ENCODE assay signal across 1 cellular context in the genomic region with DNA sequence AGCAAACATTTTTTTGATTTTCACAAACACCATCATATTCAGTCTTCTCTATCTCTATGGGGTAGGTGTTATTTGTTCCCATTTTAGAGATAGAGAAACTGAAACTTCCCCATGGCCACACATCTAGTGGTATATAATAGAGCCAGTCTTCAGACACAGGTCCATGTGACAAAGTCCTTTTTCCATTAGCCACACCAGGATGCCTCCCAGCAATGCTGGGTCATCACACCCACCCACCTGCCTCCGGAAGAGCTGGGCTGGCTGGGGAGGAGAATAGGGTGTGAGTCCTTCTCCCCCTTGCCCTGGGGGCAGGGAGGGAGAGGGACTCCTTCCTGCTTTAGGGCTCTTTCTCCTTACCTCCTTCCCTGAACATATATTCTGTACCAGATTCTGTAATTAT.
TF ChIP-seq lines count a peak whose summit lies in the region.

No MANE protein-coding gene starts in this region.

TF ChIP-seq in HepG2, 621 proteins besides CTCF, POLR2A, EP300 and RAD21 (continued from another document and continues in another):
- TF ChIP-seq, protein P1, sequence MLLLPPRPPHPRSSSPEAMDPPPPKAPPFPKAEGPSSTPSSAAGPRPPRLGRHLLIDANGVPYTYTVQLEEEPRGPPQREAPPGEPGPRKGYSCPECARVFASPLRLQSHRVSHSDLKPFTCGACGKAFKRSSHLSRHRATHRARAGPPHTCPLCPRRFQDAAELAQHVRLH (CRISPR knock-in tag; IDR thresholded peaks at IDR 0.05; ENCODE audit: borderline replicate concordance, low read depth) = no peak
- TF ChIP-seq, protein P2, sequence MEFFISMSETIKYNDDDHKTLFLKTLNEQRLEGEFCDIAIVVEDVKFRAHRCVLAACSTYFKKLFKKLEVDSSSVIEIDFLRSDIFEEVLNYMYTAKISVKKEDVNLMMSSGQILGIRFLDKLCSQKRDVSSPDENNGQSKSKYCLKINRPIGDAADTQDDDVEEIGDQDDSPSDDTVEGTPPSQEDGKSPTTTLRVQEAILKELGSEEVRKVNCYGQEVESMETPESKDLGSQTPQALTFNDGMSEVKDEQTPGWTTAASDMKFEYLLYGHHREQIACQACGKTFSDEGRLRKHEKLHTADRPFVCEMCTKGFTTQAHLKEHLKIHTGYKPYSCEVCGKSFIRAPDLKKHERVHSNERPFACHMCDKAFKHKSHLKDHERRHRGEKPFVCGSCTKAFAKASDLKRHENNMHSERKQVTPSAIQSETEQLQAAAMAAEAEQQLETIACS (CRISPR knock-in tag; IDR thresholded peaks at IDR 0.05) = no peak
- TF ChIP-seq NCOR1 (IDR thresholded peaks at IDR 0.05; ENCODE audit: borderline replicate concordance, low read length) (no peak), PCBP2 (optimal IDR thresholded peaks at IDR 0.05; ENCODE audit: low read depth, low read length, poor library complexity, severe bottlenecking) (no peak), ZNF552 (CRISPR knock-in tag; IDR thresholded peaks at IDR 0.05; ENCODE audit: borderline replicate concordance) (no peak), NR3C1 (CRISPR knock-in tag; IDR thresholded peaks at IDR 0.05) (no peak), ZNF674 (CRISPR knock-in tag; IDR thresholded peaks at IDR 0.05; ENCODE audit: low read depth) (no peak), ETV5 (CRISPR knock-in tag; IDR thresholded peaks at IDR 0.05; ENCODE audit: borderline replicate concordance) (peak; percentile 72; the same call in 1 of the 2 replicates), JARID2 (CRISPR knock-in tag; IDR thresholded peaks at IDR 0.05; ENCODE audit: insufficient replicate concordance) (no peak), SRY (CRISPR knock-in tag; IDR thresholded peaks at IDR 0.05) (no peak), NFE2 (CRISPR knock-in tag; IDR thresholded peaks at IDR 0.05) (no peak), ZFP1 (CRISPR knock-in tag; IDR thresholded peaks at IDR 0.05) (no peak), ZIK1 (CRISPR knock-in tag; IDR thresholded peaks at IDR 0.05; ENCODE audit: borderline replicate concordance, low read depth) (no peak), XRCC5 (optimal IDR thresholded peaks at IDR 0.05; ENCODE audit: low read length) (no peak), ZNF703 (CRISPR knock-in tag; IDR thresholded peaks at IDR 0.05; ENCODE audit: borderline replicate concordance) (no peak), HES4 (CRISPR knock-in tag; IDR thresholded peaks at IDR 0.05; ENCODE audit: borderline replicate concordance) (no peak), ZKSCAN8 (CRISPR knock-in tag; IDR thresholded peaks at IDR 0.05; ENCODE audit: borderline replicate concordance) (no peak), KDM1A (CRISPR knock-in tag; IDR thresholded peaks at IDR 0.05) (0 out of 2 replicates have a peak, but pooled peaks have one; percentile 53), KLF12 (CRISPR knock-in tag; IDR thresholded peaks at IDR 0.05; ENCODE audit: borderline replicate concordance) (no peak), GATA4 (IDR thresholded peaks at IDR 0.05; ENCODE audit: borderline replicate concordance, low read depth) (no peak), NFKBIZ (CRISPR knock-in tag; IDR thresholded peaks at IDR 0.05) (no peak; the same call in 1 of the 2 replicates), ISX (CRISPR knock-in tag; conservative IDR thresholded peaks at IDR 0.05) (no peak), TBP (CRISPR knock-in tag; IDR thresholded peaks at IDR 0.05) (no peak), NR1H2 (CRISPR knock-in tag; IDR thresholded peaks at IDR 0.05; ENCODE audit: borderline replicate concordance, low read depth) (no peak), ZNF343 (CRISPR knock-in tag; IDR thresholded peaks at IDR 0.05) (0 out of 2 replicates have a peak, but pooled peaks have one; percentile 31), ZNF337 (CRISPR knock-in tag; IDR thresholded peaks at IDR 0.05; ENCODE audit: borderline replicate concordance, low read depth) (no peak), TOPORS (CRISPR knock-in tag; IDR thresholded peaks at IDR 0.05) (0 out of 2 replicates have a peak, but pooled peaks have one; percentile 5), REL (CRISPR knock-in tag; conservative IDR thresholded peaks at IDR 0.05) (no peak), ZFP62 (CRISPR knock-in tag; IDR thresholded peaks at IDR 0.05) (no peak), FOSL2 (CRISPR knock-in tag; IDR thresholded peaks at IDR 0.05) (peak; percentile 24; the same call in 1 of the 2 replicates), ZFP36 (IDR thresholded peaks at IDR 0.05; ENCODE audit: borderline replicate concordance, low read depth, low read length, partially characterized antibody) (no peak), STAG1 (CRISPR knock-in tag; IDR thresholded peaks at IDR 0.05) (no peak)
- TF ChIP-seq, protein P3, sequence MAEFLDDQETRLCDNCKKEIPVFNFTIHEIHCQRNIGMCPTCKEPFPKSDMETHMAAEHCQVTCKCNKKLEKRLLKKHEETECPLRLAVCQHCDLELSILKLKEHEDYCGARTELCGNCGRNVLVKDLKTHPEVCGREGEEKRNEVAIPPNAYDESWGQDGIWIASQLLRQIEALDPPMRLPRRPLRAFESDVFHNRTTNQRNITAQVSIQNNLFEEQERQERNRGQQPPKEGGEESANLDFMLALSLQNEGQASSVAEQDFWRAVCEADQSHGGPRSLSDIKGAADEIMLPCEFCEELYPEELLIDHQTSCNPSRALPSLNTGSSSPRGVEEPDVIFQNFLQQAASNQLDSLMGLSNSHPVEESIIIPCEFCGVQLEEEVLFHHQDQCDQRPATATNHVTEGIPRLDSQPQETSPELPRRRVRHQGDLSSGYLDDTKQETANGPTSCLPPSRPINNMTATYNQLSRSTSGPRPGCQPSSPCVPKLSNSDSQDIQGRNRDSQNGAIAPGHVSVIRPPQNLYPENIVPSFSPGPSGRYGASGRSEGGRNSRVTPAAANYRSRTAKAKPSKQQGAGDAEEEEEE (CRISPR knock-in tag; IDR thresholded peaks at IDR 0.05; ENCODE audit: borderline replicate concordance) = no peak
- TF ChIP-seq, protein P4, sequence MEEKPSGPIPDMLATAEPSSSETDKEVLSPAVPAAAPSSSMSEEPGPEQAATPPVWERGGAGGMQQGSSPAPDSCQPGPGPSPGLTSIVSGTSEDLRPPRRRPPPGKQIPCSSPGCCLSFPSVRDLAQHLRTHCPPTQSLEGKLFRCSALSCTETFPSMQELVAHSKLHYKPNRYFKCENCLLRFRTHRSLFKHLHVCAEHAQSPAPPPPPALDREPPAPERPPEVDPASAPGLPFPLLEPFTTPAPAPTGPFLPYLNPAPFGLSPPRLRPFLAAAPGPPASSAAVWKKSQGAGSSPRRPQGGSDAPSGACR (CRISPR knock-in tag; IDR thresholded peaks at IDR 0.05) = no peak
- TF ChIP-seq, protein P5, sequence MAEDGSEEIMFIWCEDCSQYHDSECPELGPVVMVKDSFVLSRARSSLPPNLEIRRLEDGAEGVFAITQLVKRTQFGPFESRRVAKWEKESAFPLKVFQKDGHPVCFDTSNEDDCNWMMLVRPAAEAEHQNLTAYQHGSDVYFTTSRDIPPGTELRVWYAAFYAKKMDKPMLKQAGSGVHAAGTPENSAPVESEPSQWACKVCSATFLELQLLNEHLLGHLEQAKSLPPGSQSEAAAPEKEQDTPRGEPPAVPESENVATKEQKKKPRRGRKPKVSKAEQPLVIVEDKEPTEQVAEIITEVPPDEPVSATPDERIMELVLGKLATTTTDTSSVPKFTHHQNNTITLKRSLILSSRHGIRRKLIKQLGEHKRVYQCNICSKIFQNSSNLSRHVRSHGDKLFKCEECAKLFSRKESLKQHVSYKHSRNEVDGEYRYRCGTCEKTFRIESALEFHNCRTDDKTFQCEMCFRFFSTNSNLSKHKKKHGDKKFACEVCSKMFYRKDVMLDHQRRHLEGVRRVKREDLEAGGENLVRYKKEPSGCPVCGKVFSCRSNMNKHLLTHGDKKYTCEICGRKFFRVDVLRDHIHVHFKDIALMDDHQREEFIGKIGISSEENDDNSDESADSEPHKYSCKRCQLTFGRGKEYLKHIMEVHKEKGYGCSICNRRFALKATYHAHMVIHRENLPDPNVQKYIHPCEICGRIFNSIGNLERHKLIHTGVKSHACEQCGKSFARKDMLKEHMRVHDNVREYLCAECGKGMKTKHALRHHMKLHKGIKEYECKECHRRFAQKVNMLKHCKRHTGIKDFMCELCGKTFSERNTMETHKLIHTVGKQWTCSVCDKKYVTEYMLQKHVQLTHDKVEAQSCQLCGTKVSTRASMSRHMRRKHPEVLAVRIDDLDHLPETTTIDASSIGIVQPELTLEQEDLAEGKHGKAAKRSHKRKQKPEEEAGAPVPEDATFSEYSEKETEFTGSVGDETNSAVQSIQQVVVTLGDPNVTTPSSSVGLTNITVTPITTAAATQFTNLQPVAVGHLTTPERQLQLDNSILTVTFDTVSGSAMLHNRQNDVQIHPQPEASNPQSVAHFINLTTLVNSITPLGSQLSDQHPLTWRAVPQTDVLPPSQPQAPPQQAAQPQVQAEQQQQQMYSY (CRISPR knock-in tag; IDR thresholded peaks at IDR 0.05) = no peak
- TF ChIP-seq, protein P6, sequence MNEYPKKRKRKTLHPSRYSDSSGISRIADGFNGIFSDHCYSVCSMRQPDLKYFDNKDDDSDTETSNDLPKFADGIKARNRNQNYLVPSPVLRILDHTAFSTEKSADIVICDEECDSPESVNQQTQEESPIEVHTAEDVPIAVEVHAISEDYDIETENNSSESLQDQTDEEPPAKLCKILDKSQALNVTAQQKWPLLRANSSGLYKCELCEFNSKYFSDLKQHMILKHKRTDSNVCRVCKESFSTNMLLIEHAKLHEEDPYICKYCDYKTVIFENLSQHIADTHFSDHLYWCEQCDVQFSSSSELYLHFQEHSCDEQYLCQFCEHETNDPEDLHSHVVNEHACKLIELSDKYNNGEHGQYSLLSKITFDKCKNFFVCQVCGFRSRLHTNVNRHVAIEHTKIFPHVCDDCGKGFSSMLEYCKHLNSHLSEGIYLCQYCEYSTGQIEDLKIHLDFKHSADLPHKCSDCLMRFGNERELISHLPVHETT (CRISPR knock-in tag; conservative IDR thresholded peaks at IDR 0.05) = no peak
- TF ChIP-seq, protein P7, sequence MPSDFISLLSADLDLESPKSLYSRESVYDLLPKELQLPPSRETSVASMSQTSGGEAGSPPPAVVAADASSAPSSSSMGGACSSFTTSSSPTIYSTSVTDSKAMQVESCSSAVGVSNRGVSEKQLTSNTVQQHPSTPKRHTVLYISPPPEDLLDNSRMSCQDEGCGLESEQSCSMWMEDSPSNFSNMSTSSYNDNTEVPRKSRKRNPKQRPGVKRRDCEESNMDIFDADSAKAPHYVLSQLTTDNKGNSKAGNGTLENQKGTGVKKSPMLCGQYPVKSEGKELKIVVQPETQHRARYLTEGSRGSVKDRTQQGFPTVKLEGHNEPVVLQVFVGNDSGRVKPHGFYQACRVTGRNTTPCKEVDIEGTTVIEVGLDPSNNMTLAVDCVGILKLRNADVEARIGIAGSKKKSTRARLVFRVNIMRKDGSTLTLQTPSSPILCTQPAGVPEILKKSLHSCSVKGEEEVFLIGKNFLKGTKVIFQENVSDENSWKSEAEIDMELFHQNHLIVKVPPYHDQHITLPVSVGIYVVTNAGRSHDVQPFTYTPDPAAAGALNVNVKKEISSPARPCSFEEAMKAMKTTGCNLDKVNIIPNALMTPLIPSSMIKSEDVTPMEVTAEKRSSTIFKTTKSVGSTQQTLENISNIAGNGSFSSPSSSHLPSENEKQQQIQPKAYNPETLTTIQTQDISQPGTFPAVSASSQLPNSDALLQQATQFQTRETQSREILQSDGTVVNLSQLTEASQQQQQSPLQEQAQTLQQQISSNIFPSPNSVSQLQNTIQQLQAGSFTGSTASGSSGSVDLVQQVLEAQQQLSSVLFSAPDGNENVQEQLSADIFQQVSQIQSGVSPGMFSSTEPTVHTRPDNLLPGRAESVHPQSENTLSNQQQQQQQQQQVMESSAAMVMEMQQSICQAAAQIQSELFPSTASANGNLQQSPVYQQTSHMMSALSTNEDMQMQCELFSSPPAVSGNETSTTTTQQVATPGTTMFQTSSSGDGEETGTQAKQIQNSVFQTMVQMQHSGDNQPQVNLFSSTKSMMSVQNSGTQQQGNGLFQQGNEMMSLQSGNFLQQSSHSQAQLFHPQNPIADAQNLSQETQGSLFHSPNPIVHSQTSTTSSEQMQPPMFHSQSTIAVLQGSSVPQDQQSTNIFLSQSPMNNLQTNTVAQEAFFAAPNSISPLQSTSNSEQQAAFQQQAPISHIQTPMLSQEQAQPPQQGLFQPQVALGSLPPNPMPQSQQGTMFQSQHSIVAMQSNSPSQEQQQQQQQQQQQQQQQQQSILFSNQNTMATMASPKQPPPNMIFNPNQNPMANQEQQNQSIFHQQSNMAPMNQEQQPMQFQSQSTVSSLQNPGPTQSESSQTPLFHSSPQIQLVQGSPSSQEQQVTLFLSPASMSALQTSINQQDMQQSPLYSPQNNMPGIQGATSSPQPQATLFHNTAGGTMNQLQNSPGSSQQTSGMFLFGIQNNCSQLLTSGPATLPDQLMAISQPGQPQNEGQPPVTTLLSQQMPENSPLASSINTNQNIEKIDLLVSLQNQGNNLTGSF (CRISPR knock-in tag; IDR thresholded peaks at IDR 0.05) = no peak
- TF ChIP-seq, protein P8, sequence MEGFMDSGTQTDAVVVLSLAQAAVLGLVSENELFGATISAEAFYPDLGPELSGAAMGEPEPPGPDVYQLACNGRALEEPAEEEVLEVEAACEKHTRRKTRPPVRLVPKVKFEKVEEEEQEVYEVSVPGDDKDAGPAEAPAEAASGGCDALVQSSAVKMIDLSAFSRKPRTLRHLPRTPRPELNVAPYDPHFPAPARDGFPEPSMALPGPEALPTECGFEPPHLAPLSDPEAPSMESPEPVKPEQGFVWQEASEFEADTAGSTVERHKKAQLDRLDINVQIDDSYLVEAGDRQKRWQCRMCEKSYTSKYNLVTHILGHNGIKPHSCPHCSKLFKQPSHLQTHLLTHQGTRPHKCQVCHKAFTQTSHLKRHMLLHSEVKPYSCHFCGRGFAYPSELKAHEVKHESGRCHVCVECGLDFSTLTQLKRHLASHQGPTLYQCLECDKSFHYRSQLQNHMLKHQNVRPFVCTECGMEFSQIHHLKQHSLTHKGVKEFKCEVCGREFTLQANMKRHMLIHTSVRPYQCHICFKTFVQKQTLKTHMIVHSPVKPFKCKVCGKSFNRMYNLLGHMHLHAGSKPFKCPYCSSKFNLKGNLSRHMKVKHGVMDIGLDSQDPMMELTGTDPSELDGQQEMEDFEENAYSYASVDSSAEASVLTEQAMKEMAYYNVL (CRISPR knock-in tag; IDR thresholded peaks at IDR 0.05; ENCODE audit: borderline replicate concordance) = no peak
- TF ChIP-seq, protein P9, sequence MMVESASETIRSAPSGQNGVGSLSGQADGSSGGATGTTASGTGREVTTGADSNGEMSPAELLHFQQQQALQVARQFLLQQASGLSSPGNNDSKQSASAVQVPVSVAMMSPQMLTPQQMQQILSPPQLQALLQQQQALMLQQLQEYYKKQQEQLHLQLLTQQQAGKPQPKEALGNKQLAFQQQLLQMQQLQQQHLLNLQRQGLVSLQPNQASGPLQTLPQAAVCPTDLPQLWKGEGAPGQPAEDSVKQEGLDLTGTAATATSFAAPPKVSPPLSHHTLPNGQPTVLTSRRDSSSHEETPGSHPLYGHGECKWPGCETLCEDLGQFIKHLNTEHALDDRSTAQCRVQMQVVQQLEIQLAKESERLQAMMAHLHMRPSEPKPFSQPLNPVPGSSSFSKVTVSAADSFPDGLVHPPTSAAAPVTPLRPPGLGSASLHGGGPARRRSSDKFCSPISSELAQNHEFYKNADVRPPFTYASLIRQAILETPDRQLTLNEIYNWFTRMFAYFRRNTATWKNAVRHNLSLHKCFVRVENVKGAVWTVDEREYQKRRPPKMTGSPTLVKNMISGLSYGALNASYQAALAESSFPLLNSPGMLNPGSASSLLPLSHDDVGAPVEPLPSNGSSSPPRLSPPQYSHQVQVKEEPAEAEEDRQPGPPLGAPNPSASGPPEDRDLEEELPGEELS (CRISPR knock-in tag; IDR thresholded peaks at IDR 0.05) = peak; percentile 43; the same call in 1 of the 2 replicates
